In the genomic region with DNA sequence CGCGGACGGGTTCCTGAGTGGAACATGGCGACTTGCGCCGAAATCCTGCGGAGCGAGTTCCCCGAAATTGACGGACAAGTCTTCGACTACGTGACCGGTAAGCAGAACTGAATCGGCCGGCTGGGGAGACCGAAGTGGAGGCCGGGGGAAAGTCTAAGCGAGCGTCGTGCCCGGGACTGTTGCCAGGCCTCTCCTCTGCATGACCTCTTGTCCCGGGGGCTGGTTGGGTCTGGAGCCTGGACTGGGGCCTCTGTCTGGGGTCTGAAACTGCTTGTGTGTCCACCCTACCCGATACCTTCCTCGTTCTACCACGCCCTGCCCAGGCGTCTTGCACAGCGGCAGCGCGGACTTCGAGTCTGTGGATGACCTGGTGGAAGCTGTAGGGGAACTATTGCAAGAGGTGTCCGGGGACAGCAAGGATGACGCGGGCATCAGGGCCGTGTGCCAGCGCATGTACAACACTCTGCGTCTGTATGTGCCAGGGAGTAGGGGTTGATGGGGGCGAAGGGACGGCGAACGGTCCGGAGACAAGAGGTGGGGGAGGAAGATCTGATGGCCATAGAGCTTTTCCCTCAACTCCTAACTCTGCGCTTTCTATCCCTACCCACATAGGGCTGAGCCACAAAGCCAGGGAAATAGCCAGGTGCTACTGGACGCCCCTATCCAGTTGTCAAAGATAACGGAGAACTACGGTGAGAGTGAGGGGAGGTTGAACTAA, we compare ENCODE assay signal across 8 cellular contexts. TPM values are rescaled to one million over a fixed set of nuclear protein-coding genes. Genes with fewer than 3 reads are reported as not detected.
DNase-seq lines count a peak whose midpoint lies in the region; ATAC-seq and TF ChIP-seq lines count a peak whose summit lies in the region.

A gene with protein sequence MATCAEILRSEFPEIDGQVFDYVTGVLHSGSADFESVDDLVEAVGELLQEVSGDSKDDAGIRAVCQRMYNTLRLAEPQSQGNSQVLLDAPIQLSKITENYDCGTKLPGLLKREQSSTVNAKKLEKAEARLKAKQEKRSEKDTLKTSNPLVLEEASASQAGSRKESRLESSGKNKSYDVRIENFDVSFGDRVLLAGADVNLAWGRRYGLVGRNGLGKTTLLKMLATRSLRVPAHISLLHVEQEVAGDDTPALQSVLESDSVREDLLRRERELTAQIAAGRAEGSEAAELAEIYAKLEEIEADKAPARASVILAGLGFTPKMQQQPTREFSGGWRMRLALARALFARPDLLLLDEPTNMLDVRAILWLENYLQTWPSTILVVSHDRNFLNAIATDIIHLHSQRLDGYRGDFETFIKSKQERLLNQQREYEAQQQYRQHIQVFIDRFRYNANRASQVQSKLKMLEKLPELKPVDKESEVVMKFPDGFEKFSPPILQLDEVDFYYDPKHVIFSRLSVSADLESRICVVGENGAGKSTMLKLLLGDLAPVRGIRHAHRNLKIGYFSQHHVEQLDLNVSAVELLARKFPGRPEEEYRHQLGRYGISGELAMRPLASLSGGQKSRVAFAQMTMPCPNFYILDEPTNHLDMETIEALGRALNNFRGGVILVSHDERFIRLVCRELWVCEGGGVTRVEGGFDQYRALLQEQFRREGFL (plus strand): TSS at position 16 of the 718 bp plus-strand sequence. CDS start 9 bp downstream, at position 25.

- 0 to 1% (median 0%) methylated on average over 13 to 45 of the region's 45 CpGs for WGBS in heart left ventricle, 4 donors

- H3K27ac Mint-ChIP-seq in activated T-helper 2 cell treated with anti-CD3 and anti-CD28 coated beads, Interferon-gamma antibody, Interleukin-2, Interleukin-4, amounts not matched to agents 10 μg/mL and 5 μg/mL and 100 μg/mL, durations not matched to agents 14 hours and 24 hours and 36 hours, result peak within 1 kb of the TSS; percentile 93

- H3K9ac ChIP-seq in rectal smooth muscle tissue (ENCODE audit: low read length), result peak within 1 kb of the TSS; percentile 94

- H3K36me3 Mint-ChIP-seq in activated T-helper 2 cell treated with anti-CD3 and anti-CD28 coated beads, Interferon-gamma antibody, Interleukin-2, Interleukin-4, amounts not matched to agents 10 μg/mL and 5 μg/mL and 100 μg/mL, durations not matched to agents 14 hours and 24 hours and 36 hours (ENCODE audit: low read depth), result peaks cover 71% of the 10 kb centered on the region

- no peaks in the 10 kb centered on the region for H3K27me3 ChIP-seq in heart left ventricle
- H3K27me3 ChIP-seq in rectal smooth muscle tissue (ENCODE audit: control insufficient read depth, insufficient read depth, low read length), result no peaks in the 10 kb centered on the region

- H3K27me3 Mint-ChIP-seq in activated T-helper 2 cell treated with anti-CD3 and anti-CD28 coated beads, Interferon-gamma antibody, Interleukin-2, Interleukin-4, amounts not matched to agents 10 μg/mL and 5 μg/mL and 100 μg/mL, durations not matched to agents 14 hours and 24 hours and 36 hours (ENCODE audit: low read depth), result no peaks in the 10 kb centered on the region

- H3K36me3 ChIP-seq in heart left ventricle (peaks cover 7 to 79% (median 70%) of the 10 kb centered on the region in 9 donors), rectal smooth muscle tissue (ENCODE audit: control insufficient read depth, insufficient read depth, low read length) (peaks cover 46% of the 10 kb centered on the region)

- peaks cover 18% of the 10 kb centered on the region for H3K4me1 Mint-ChIP-seq in activated T-helper 2 cell treated with anti-CD3 and anti-CD28 coated beads, Interferon-gamma antibody, Interleukin-2, Interleukin-4, amounts not matched to agents 10 μg/mL and 5 μg/mL and 100 μg/mL, durations not matched to agents 14 hours and 24 hours and 36 hours (ENCODE audit: low read depth)

- H3K4me3 ChIP-seq in heart left ventricle, result peak within 1 kb of the TSS; percentile 55 to 99 (median 92)
- H3K4me3 ChIP-seq in rectal smooth muscle tissue (ENCODE audit: low read length), result peak within 1 kb of the TSS; percentile 97

- no peak for DNase-seq in activated T-helper 2 cell treated with anti-CD3 and anti-CD28 coated beads, Interferon-gamma antibody, Interleukin-2, Interleukin-4, amounts not matched to agents 10 μg/mL and 5 μg/mL and 100 μg/mL, durations not matched to agents 14 hours and 24 hours and 36 hours (ENCODE audit: low spot score)
- DNase-seq in heart left ventricle (peak in 4 of 5 donors; percentile 57 to 82 (median 71)), foreskin melanocyte (no peak), NCI-H187 treated with DMSO at 0.1 percent for 48 hours (lab: John Stamatoyannopoulos, UW) (no peak)

- intact Hi-C loops in activated T-helper 2 cell treated with anti-CD3 and anti-CD28 coated beads, Interferon-gamma antibody, Interleukin-2, Interleukin-4, amounts not matched to agents 10 μg/mL and 5 μg/mL and 100 μg/mL, durations not matched to agents 14 hours and 24 hours and 36 hours (cut with micrococcal nuclease), result loop anchor here (1.0 kb wide), 5 partner anchors 12 to 113 kb away; a partner anchor contains a TSS
- intact Hi-C loops in heart left ventricle (cut with DNase I), result loop anchor here in 8 of 10 donors (1.0 to 10.0 kb wide), 10 partner anchors 12 to 128 kb away; a partner anchor contains a TSS

- no peaks in the 10 kb centered on the region for H3K9me3 Mint-ChIP-seq in activated T-helper 2 cell treated with anti-CD3 and anti-CD28 coated beads, Interferon-gamma antibody, Interleukin-2, Interleukin-4, amounts not matched to agents 10 μg/mL and 5 μg/mL and 100 μg/mL, durations not matched to agents 14 hours and 24 hours and 36 hours

- H3K9me3 ChIP-seq in heart left ventricle, result no peaks in the 10 kb centered on the region

- H3K27ac ChIP-seq in C4-2B, result peak within 1 kb of the TSS; percentile 97
- peak within 1 kb of the TSS; percentile 54 to 96 (median 92) for H3K27ac ChIP-seq in heart left ventricle
- peak within 1 kb of the TSS; percentile 77 for H3K27ac ChIP-seq in rectal smooth muscle tissue (ENCODE audit: low read depth, low read length)

- H3K4me1 ChIP-seq in heart left ventricle, result peaks cover 0 to 33% (median 24%) of the 10 kb centered on the region in 12 donors
- H3K4me1 ChIP-seq in rectal smooth muscle tissue (ENCODE audit: control insufficient read depth, insufficient read depth, low read length), result peaks cover 17% of the 10 kb centered on the region

- ATAC-seq in GM19351 (IDR thresholded peaks at IDR 0.05; ENCODE audit: unreplicated experiment) (peak; percentile 29), HG03520 (IDR thresholded peaks at IDR 0.05; ENCODE audit: unreplicated experiment) (peak; percentile 18), heart left ventricle (peak; percentile 16 to 55 (median 38))

- peak in 1 of 2 donors; percentile 11 for TF ChIP-seq POLR2A in heart left ventricle (IDR thresholded peaks at IDR 0.05)

- no peak for TF ChIP-seq CTCF in C4-2B (conservative IDR thresholded peaks at IDR 0.05)
- no peak for TF ChIP-seq CTCF in heart left ventricle (IDR thresholded peaks at IDR 0.05)

- H3K4me3 Mint-ChIP-seq in activated T-helper 2 cell treated with anti-CD3 and anti-CD28 coated beads, Interferon-gamma antibody, Interleukin-2, Interleukin-4, amounts not matched to agents 10 μg/mL and 5 μg/mL and 100 μg/mL, durations not matched to agents 14 hours and 24 hours and 36 hours (ENCODE audit: low read depth), result peak within 1 kb of the TSS; percentile 94

RNA-seq across cellular contexts. Expression of the gene that starts here (rescaled TPM):
- total RNA-seq in activated T-helper 2 cell treated with anti-CD3 and anti-CD28 coated beads, Interferon-gamma antibody, Interleukin-2, Interleukin-4, amounts not matched to agents 10 μg/mL and 5 μg/mL and 100 μg/mL, durations not matched to agents 14 hours and 24 hours and 36 hours, result 68.2 and 73.4 TPM in 2 replicates
- 10 to 100 TPM; 58.2 to 81.9 (median 69.2) TPM for total RNA-seq in heart left ventricle
- 10 to 100 TPM; 63.4 to 80.5 TPM for polyA plus RNA-seq in heart left ventricle

Comparison
In these comparisons a context has a peak if more than half of its experiments do, and no peak if none do; other contexts are left out.
1. DNase-seq: peak in heart left ventricle (4 of 5); none in activated T-helper 2 cell treated with anti-CD3 and anti-CD28 coated beads, Interferon-gamma antibody, Interleukin-2, Interleukin-4, amounts not matched to agents 10 μg/mL and 5 μg/mL and 100 μg/mL, durations not matched to agents 14 hours and 24 hours and 36 hours (single experiment), foreskin melanocyte (single experiment) and NCI-H187 treated with DMSO at 0.1 percent for 48 hours (single experiment).
2. Peak in every context shown above with its lines, with median percentiles within 50 percentile points of each other: H3K27ac ChIP-seq and ATAC-seq.